Comparison of ENCODE assay signal across 1 cellular context in the genomic region with DNA sequence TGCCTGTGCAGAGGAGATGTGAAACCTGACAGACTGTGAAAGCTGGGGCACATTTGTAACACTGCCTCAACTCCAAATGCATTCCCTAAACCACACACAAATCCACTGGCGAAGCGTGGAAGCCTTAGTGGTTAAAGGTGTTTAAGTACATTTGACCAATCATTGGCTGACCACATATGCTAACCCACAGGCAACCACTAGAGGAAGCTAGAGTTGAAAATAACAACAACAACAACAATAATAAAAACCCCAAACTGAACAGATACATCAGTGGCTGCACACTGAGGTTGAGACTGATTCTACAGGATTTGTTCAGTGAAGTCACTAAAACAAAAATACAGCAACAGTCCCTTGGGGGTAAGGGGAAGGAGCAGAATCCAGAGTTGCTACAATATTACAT.
TF ChIP-seq lines count a peak whose summit lies in the region.

No MANE protein-coding gene starts in this region.

TF ChIP-seq in H1, 55 proteins besides CTCF, POLR2A, EP300 and RAD21:
- TF ChIP-seq CBX5 (IDR thresholded peaks at IDR 0.05; ENCODE audit: low read depth, low read length) (no peak), SUZ12 (IDR thresholded peaks at IDR 0.05; ENCODE audit: low read length) (no peak), SP4 (IDR thresholded peaks at IDR 0.05; ENCODE audit: low read length) (no peak)
- TF ChIP-seq, protein P1, sequence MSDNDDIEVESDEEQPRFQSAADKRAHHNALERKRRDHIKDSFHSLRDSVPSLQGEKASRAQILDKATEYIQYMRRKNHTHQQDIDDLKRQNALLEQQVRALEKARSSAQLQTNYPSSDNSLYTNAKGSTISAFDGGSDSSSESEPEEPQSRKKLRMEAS (IDR thresholded peaks at IDR 0.05): no peak
